In genomic region chr16:30004811-30005242, GRCh38 we compare ENCODE assay signal across 17 cellular contexts. TPM values are rescaled to one million over a fixed set of nuclear protein-coding genes. Genes with fewer than 3 reads are reported as not detected.
A peak's percentile ranks its signal among the peaks of the same experiment; 100 is the strongest.
DNase-seq lines count a peak whose midpoint lies in the region; ATAC-seq and TF ChIP-seq lines count a peak whose summit lies in the region.
"Had no signal": no experiment of that assay in that cellular context is flagged by ENCODE, and none has a peak within 500 bp of the region (broad histone marks: within the 10 kb centered on the region; RNA-seq: fewer than 3 reads in every experiment).

No MANE protein-coding gene starts in this region.

- H3K9me3 ChIP-seq in KOPT-K1 (ENCODE audit: insufficient read depth, low read length, poor library complexity, severe bottlenecking) = no peaks in the 10 kb centered on the region
- H3K9me3 ChIP-seq in upper lobe of left lung = no peaks in the 10 kb centered on the region
- no peaks in the 10 kb centered on the region for H3K9me3 ChIP-seq in ovary
- H3K9me3 ChIP-seq: gastrocnemius medialis had no signal

- H3K27me3 ChIP-seq in upper lobe of left lung (peaks cover 0 to 4% (median under 1%) of the 10 kb centered on the region in 4 donors), ovary (no peaks in the 10 kb centered on the region)

- peak overlapping the region; percentile 52 for H3K27ac ChIP-seq in KOPT-K1 (ENCODE audit: low read depth, low read length, poor library complexity, severe bottlenecking)
- H3K27ac ChIP-seq in upper lobe of left lung = peak overlapping the region in 3 of 4 donors; percentile 1 to 58 (median 19)
- no peak overlapping the region for H3K27ac ChIP-seq in ovary
- H3K27ac ChIP-seq: gastrocnemius medialis, skin epidermis had no signal

- H3K27me3 Mint-ChIP-seq in activated B cell treated with CpG ODN at 0.5 μM for 24 hours = peaks cover 5% of the 10 kb centered on the region

- intact Hi-C loops in left cardiac atrium (cut with DNase I) (loop anchor here in 1 of 2 donors (10.0 kb wide), 1 partner anchor 140 kb away; the partner anchor contains the start of gene CDIPT), cardiac septum (cut with DNase I) (no loop called here), activated B cell treated with CpG ODN at 0.5 μM for 24 hours (cut with micrococcal nuclease) (loop anchor here (1.0 to 2.0 kb wide), 3 partner anchors 142 to 312 kb away; partner anchors contain the start of gene CDIPT), ovary (cut with DNase I) (loop anchor here in 3 of 4 donors (5.0 to 10.0 kb wide), 6 partner anchors 78 to 200 kb away; partner anchors contain the start of genes KCTD13 (in 2 of the 3), MAZ (in 2 of the 3), CDIPT (in 1 of the 3) and PRRT2 (in 1 of the 3))

- H3K4me1 ChIP-seq in upper lobe of left lung (peaks cover 0 to 18% (median 11%) of the 10 kb centered on the region in 4 donors), ovary (ENCODE audit: insufficient read depth) (peaks cover 2% of the 10 kb centered on the region)
- H3K4me1 ChIP-seq: gastrocnemius medialis had no signal

- TF ChIP-seq CTCF in activated B cell treated with CpG ODN at 0.5 μM for 24 hours (IDR thresholded peaks at IDR 0.05) (no peak), upper lobe of left lung (IDR thresholded peaks at IDR 0.05) (no peak), ovary (IDR thresholded peaks at IDR 0.05) (no peak)

- peaks cover 5% of the 10 kb centered on the region for H3K4me1 Mint-ChIP-seq in activated B cell treated with CpG ODN at 0.5 μM for 24 hours
- H3K4me1 Mint-ChIP-seq: endodermal cell, neural crest cell had no signal

- POLR2A ChIA-PET in activated B cell treated with CpG ODN at 0.5 μM for 24 hours (lab: Charles Lee) = interaction anchor here (0.6 to 2.2 kb wide), 9 partner anchors 8 to 274 kb away, joined by 3 to 8 read pairs (median 3); partner anchors contain the start of genes CDIPT, INO80E, KCTD13 and PAGR1

- no peak overlapping the region for H3K4me3 Mint-ChIP-seq in activated B cell treated with CpG ODN at 0.5 μM for 24 hours
- H3K4me3 Mint-ChIP-seq: CD4-positive, alpha-beta memory T cell; endodermal cell; neural crest cell had no signal

- DNase-seq in left cardiac atrium (no peak), cardiac septum (ENCODE audit: low spot score) (no peak), activated B cell treated with CpG ODN at 0.5 μM for 24 hours (no peak), upper lobe of left lung (peak; percentile 64 to 80), islet precursor cell (no peak), HUDEP-2 (lab: John Stamatoyannopoulos, UW; ENCODE audit: unreplicated experiment in 76 of 76) (no peak), ovary (no peak)
- DNase-seq: activated CD8-positive, alpha-beta memory T cell treated with anti-CD3 and anti-CD28 coated beads for 24 hours; gastrocnemius medialis had no signal

- TF ChIP-seq EP300 in upper lobe of left lung (IDR thresholded peaks at IDR 0.05) (no peak), ovary (IDR thresholded peaks at IDR 0.05) (no peak)

- TF ChIP-seq POLR2A in upper lobe of left lung (IDR thresholded peaks at IDR 0.05) = no peak
- TF ChIP-seq POLR2A in ovary (IDR thresholded peaks at IDR 0.05) = no peak

- H3K4me3 ChIP-seq in upper lobe of left lung (peak overlapping the region in 2 of 4 donors; percentile 2 to 14), ovary (no peak overlapping the region)
- H3K4me3 ChIP-seq: skin epidermis had no signal

- WGBS in upper lobe of left lung, 2 donors = 0 to 39% methylated on average over 1 to 10 of the region's 11 CpGs
- WGBS in ovary, 3 donors = 57 to 64% (median 61%) methylated on average over 10 to 11 of the region's 11 CpGs

- peaks cover 29% of the 10 kb centered on the region for H3K36me3 Mint-ChIP-seq in activated B cell treated with CpG ODN at 0.5 μM for 24 hours (ENCODE audit: low read depth)

- H3K27ac Mint-ChIP-seq in activated B cell treated with CpG ODN at 0.5 μM for 24 hours = no peak overlapping the region
- H3K27ac Mint-ChIP-seq: CD4-positive, alpha-beta memory T cell; endodermal cell had no signal

- H3K9me3 Mint-ChIP-seq in activated B cell treated with CpG ODN at 0.5 μM for 24 hours = no peaks in the 10 kb centered on the region
- H3K9me3 Mint-ChIP-seq: CD4-positive, alpha-beta memory T cell; endodermal cell; neural crest cell had no signal

- ATAC-seq in left cardiac atrium (peak; percentile 3 to 13), activated B cell treated with CpG ODN at 0.5 μM for 24 hours (ENCODE audit: low read depth) (peak; percentile 33), upper lobe of left lung (ENCODE audit: low FRiP score in 2 of 2) (peak; percentile 27 to 55)

- peaks cover 54% of the 10 kb centered on the region; the same call in 1 of the 2 replicates for H3K36me3 ChIP-seq in KOPT-K1 (ENCODE audit: insufficient read depth, low read length)
- H3K36me3 ChIP-seq in upper lobe of left lung = peaks cover 0 to 32% (median 14%) of the 10 kb centered on the region in 4 donors
- no peaks in the 10 kb centered on the region for H3K36me3 ChIP-seq in ovary

- CTCF ChIA-PET in activated B cell treated with CpG ODN at 0.5 μM for 24 hours (lab: Charles Lee) = interaction anchor here (0.6 to 1.6 kb wide), 5 partner anchors 10 to 304 kb away, joined by 3 to 6 read pairs (median 5); no protein-coding TSS in a partner anchor

RNA-seq across cellular contexts. Expression of gene DOC2A, which starts 6.0 kb away (rescaled TPM):
- total RNA-seq in left cardiac atrium (under 1 TPM; 0.63 to 0.77 TPM), cardiac septum (0.38 TPM), activated B cell treated with CpG ODN at 0.5 μM for 24 hours (not detected in 2 replicates), upper lobe of left lung (10 to 100 TPM in 1 of 6 donors, 1 to 10 TPM in 5; 1.2 to 11.0 (median 6.5) TPM), ovary (1 to 10 TPM; 1.4 to 7.2 (median 4.7) TPM)
- polyA plus RNA-seq in ovary = 1 to 10 TPM; 1.5 to 3.2 TPM
- total RNA-seq: bronchial epithelial cell, gastrocnemius medialis had no signal
- polyA plus RNA-seq: CD4-positive, alpha-beta memory T cell had no signal

RNA-seq across cellular contexts. Expression of gene INO80E, which starts 8.8 kb away (rescaled TPM):
- 10 to 100 TPM; 33.6 to 35.9 TPM for total RNA-seq in left cardiac atrium
- 36.8 TPM for total RNA-seq in cardiac septum
- total RNA-seq in activated B cell treated with CpG ODN at 0.5 μM for 24 hours = 83.5 and 93.6 TPM in 2 replicates
- 10 to 100 TPM; 29.5 to 82.8 (median 55.7) TPM for total RNA-seq in upper lobe of left lung
- total RNA-seq in ovary = 10 to 100 TPM; 23.8 to 71.1 (median 55.5) TPM
- 10 to 100 TPM; 38.8 to 81.6 TPM for polyA plus RNA-seq in ovary

RNA-seq across cellular contexts. Expression of gene HIRIP3, which starts 9.4 kb away (rescaled TPM):
- 10 to 100 TPM; 13.0 to 18.4 TPM for total RNA-seq in left cardiac atrium
- 17.4 TPM for total RNA-seq in cardiac septum
- total RNA-seq in activated B cell treated with CpG ODN at 0.5 μM for 24 hours = 10.5 and 14.2 TPM in 2 replicates
- 10 to 100 TPM; 11.5 to 28.2 (median 25.0) TPM for total RNA-seq in upper lobe of left lung
- 10 to 100 TPM; 11.8 to 22.7 (median 17.1) TPM for total RNA-seq in ovary
- polyA plus RNA-seq in ovary = 10 to 100 TPM; 15.8 to 19.0 TPM

RNA-seq across cellular contexts. Expression of gene C16orf92, which starts 18.2 kb away (rescaled TPM):
- not detected for total RNA-seq in left cardiac atrium
- total RNA-seq in cardiac septum = not detected
- total RNA-seq in activated B cell treated with CpG ODN at 0.5 μM for 24 hours = not detected in 2 replicates
- total RNA-seq in upper lobe of left lung = not detected
- not detected for total RNA-seq in ovary
- polyA plus RNA-seq in ovary = not detected
- total RNA-seq: bronchial epithelial cell; CD4-positive, alpha-beta memory T cell; endodermal cell; gastrocnemius medialis; neural crest cell had no signal
- polyA plus RNA-seq: CD4-positive, alpha-beta memory T cell; keratinocyte; thymus had no signal

RNA-seq across cellular contexts. Expression of gene TLCD3B, which starts 26.2 kb away (rescaled TPM):
- total RNA-seq in left cardiac atrium (not detected), cardiac septum (not detected), activated B cell treated with CpG ODN at 0.5 μM for 24 hours (not detected in 2 replicates), upper lobe of left lung (under 1 TPM in 1 of 6 donors, not detected in 5; 0.14 TPM), ovary (under 1 TPM in 1 of 7 donors, not detected in 6; 0.15 TPM)
- not detected for polyA plus RNA-seq in ovary
- total RNA-seq: bronchial epithelial cell; CD4-positive, alpha-beta memory T cell had no signal
- polyA plus RNA-seq: CD4-positive, alpha-beta memory T cell; keratinocyte had no signal

Comparison
In these comparisons a context has a peak if more than half of its experiments do, and no peak if none do; other contexts are left out.
1. DNase-seq: peak in upper lobe of left lung (2 of 2); none in left cardiac atrium (single experiment), cardiac septum (single experiment), activated B cell treated with CpG ODN at 0.5 μM for 24 hours (single experiment), islet precursor cell (single experiment), HUDEP-2 (0 of 76) and ovary (0 of 5).
2. H3K27ac ChIP-seq: peak in KOPT-K1 (single experiment) and upper lobe of left lung (3 of 4); none in ovary (0 of 2).
3. Peak in every context shown above with its lines, with median percentiles within 50 percentile points of each other: ATAC-seq.